In the genomic region with DNA sequence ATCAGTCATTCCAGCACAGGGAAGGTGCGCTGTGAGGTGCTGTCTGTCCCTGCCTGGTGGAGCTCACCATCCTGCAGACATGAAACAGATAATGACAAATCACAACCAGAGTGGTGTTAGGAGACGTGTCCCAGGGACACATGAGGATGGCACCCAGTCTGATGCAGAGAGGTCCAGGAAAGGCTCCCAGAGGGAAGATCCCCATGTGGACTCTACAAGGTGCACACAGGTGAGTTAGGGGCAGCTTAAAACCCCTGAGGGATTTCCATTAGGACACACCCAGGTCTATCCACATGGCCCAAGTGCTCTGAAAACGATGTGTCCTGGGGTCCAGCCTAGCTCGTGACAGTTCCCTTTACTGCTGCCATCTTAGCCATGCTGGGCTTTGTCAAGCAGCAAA, we compare ENCODE assay signal across 35 cellular contexts.
"Had no signal": no experiment of that assay in that cellular context is flagged by ENCODE, and none has a peak within 500 bp of the region (broad histone marks: within the 10 kb centered on the region; RNA-seq: fewer than 3 reads in every experiment).

No MANE protein-coding gene starts in this region.

- H3K4me3 ChIP-seq: body of pancreas, breast epithelium had no signal

- H3K36me3 Mint-ChIP-seq: activated CD4-positive, alpha-beta memory T cell treated with anti-CD3 and anti-CD28 coated beads for 36 hours; activated naive CD4-positive, alpha-beta T cell treated with anti-CD3 and anti-CD28 coated beads, Interleukin-2, amount 50 U/mL, for 24 hours; activated naive CD8-positive, alpha-beta T cell; activated naive CD8-positive, alpha-beta T cell treated with anti-CD3 and anti-CD28 coated beads, Interleukin-2, amount 10 ng/mL, durations not matched to agents 7 days and 5 days had no signal

- H3K4me1 Mint-ChIP-seq: activated naive CD8-positive, alpha-beta T cell treated with anti-CD3 and anti-CD28 coated beads, Interleukin-2, amount 10 ng/mL, durations not matched to agents 7 days and 5 days; activated T-helper 17 cell treated with anti-CD3 and anti-CD28 coated beads, Interleukin-2, amount 50 U/mL, for 72 hours had no signal

- H3K9me3 Mint-ChIP-seq: activated B cell treated with CpG ODN at 0.5 μM for 24 hours; activated CD4-positive, alpha-beta memory T cell treated with anti-CD3 and anti-CD28 coated beads for 36 hours; activated CD4-positive, alpha-beta T cell treated with anti-CD3 and anti-CD28 coated beads, Interleukin-2, amount 10 ng/mL, durations not matched to agents 24 days and 14 days; activated naive CD4-positive, alpha-beta T cell treated with anti-CD3 and anti-CD28 coated beads for 36 hours; activated naive CD4-positive, alpha-beta T cell treated with anti-CD3 and anti-CD28 coated beads, Interleukin-2, amount 50 U/mL, for 24 hours; activated naive CD8-positive, alpha-beta T cell treated with anti-CD3 and anti-CD28 coated beads, Interleukin-2, amount 50 U/mL, for 24 hours; activated T-helper 17 cell treated with anti-CD3 and anti-CD28 coated beads, Interleukin-2, amount 50 U/mL, for 72 hours; T-helper 1 cell treated with Interleukin-12 subunit alpha and Interleukin-12 subunit beta and Interleukin-4 antibody, amounts not matched to agents 30 μg/mL and 1 μg/mL, for 36 hours; T-helper 2 cell treated with Interferon-gamma antibody and Interleukin-4, amounts not matched to agents 5 μg/mL and 100 μg/mL, for 36 hours had no signal

- H3K4me1 ChIP-seq: body of pancreas, breast epithelium had no signal

- H3K27me3 ChIP-seq: body of pancreas, brain microvascular endothelial cell had no signal

- H3K27ac ChIP-seq: body of pancreas, brain microvascular endothelial cell, breast epithelium, VCaP had no signal

- H3K36me3 ChIP-seq: brain microvascular endothelial cell, breast epithelium had no signal

- ATAC-seq: activated CD8-positive, alpha-beta T cell treated with anti-CD3 and anti-CD28 coated beads for 36 hours; activated naive CD8-positive, alpha-beta T cell treated with anti-CD3 and anti-CD28 coated beads, Interleukin-2, amount 50 U/mL, for 24 hours; activated T-cell treated with anti-CD3 and anti-CD28 coated beads, Interleukin-2, amount 50 U/mL, for 4 hours; activated T-cell treated with anti-CD3 and anti-CD28 coated beads, Interleukin-2, amount 50 U/mL, for 72 hours; activated T-helper 17 cell treated with anti-CD3 and anti-CD28 coated beads, Interleukin-2, amount 50 U/mL, for 72 hours; body of pancreas had no signal

- H3K9me3 ChIP-seq: body of pancreas, breast epithelium had no signal

- DNase-seq: activated B cell treated with CpG ODN at 0.5 μM for 24 hours; activated CD4-positive, alpha-beta memory T cell treated with anti-CD3 and anti-CD28 coated beads for 36 hours; activated CD4-positive, alpha-beta T cell treated with anti-CD3 and anti-CD28 coated beads for 4 hours; activated CD4-positive, alpha-beta T cell treated with anti-CD3 and anti-CD28 coated beads, Interleukin-2, amount 10 ng/mL, durations not matched to agents 24 days and 14 days; activated CD4-positive, alpha-beta T cell treated with anti-CD3 and anti-CD28 coated beads, Interleukin-2, amount 50 U/mL, for 1 hour; activated CD4-positive, alpha-beta T cell treated with anti-CD3 and anti-CD28 coated beads, Interleukin-2, amount 50 U/mL, for 4 hours; activated CD4-positive, CD25-positive, alpha-beta regulatory T cell treated with anti-CD3 and anti-CD28 coated beads, Interleukin-2, amount 50 U/mL, for 72 hours; activated CD8-positive, alpha-beta memory T cell treated with anti-CD3 and anti-CD28 coated beads, Interleukin-2, amount 50 U/mL, for 4 hours; activated CD8-positive, alpha-beta T cell treated with anti-CD3 and anti-CD28 coated beads for 36 hours; activated effector memory CD4-positive, alpha-beta T cell treated with anti-CD3 and anti-CD28 coated beads, Interleukin-2, amount 50 U/mL, for 16 hours; activated gamma-delta T cell treated with Interleukin-2 at 50 U/mL for 16 hours; activated naive CD4-positive, alpha-beta T cell; activated naive CD4-positive, alpha-beta T cell treated with anti-CD3 and anti-CD28 coated beads for 36 hours; activated naive CD8-positive, alpha-beta T cell treated with anti-CD3 and anti-CD28 coated beads, Interleukin-2, amount 10 ng/mL, durations not matched to agents 7 days and 5 days; activated naive CD8-positive, alpha-beta T cell treated with anti-CD3 and anti-CD28 coated beads, Interleukin-2, amount 50 U/mL, for 24 hours; activated T-cell treated with anti-CD3 and anti-CD28 coated beads for 4 hours; activated T-cell treated with anti-CD3 and anti-CD28 coated beads, Interleukin-2, amount 50 U/mL, for 1 hour; activated T-cell treated with anti-CD3 and anti-CD28 coated beads, Interleukin-2, amount 50 U/mL, for 4 hours; activated T-cell treated with anti-CD3 and anti-CD28 coated beads, Interleukin-2, amount 50 U/mL, for 72 hours; amniotic stem cell; body of pancreas; brain microvascular endothelial cell; central memory CD4-positive, alpha-beta T cell; SW 1271; T-helper 1 cell; T-helper 2 cell; T-helper 9 cell had no signal

- H3K4me3 Mint-ChIP-seq: activated B cell treated with CpG ODN at 0.5 μM for 24 hours; activated CD4-positive, alpha-beta memory T cell treated with anti-CD3 and anti-CD28 coated beads for 36 hours; activated CD4-positive, alpha-beta T cell treated with anti-CD3 and anti-CD28 coated beads, Interleukin-2, amount 10 ng/mL, durations not matched to agents 24 days and 14 days; activated CD8-positive, alpha-beta T cell treated with anti-CD3 and anti-CD28 coated beads for 36 hours; activated naive CD4-positive, alpha-beta T cell treated with anti-CD3 and anti-CD28 coated beads for 36 hours; activated naive CD4-positive, alpha-beta T cell treated with anti-CD3 and anti-CD28 coated beads, Interleukin-2, amount 50 U/mL, for 24 hours; activated naive CD8-positive, alpha-beta T cell; activated naive CD8-positive, alpha-beta T cell treated with anti-CD3 and anti-CD28 coated beads, Interleukin-2, amount 10 ng/mL, durations not matched to agents 7 days and 5 days; activated naive CD8-positive, alpha-beta T cell treated with anti-CD3 and anti-CD28 coated beads, Interleukin-2, amount 50 U/mL, for 24 hours; activated T-cell treated with anti-CD3 and anti-CD28 coated beads, Interleukin-2, amount 50 U/mL, for 4 hours; activated T-cell treated with anti-CD3 and anti-CD28 coated beads, Interleukin-2, amount 50 U/mL, for 72 hours; activated T-helper 1 cell treated with anti-CD3 and anti-CD28 coated beads, Interleukin-12 subunit alpha, Interleukin-12 subunit beta, Interleukin-2, Interleukin-4 antibody, amounts not matched to agents 30 ng/mL and 10 ng/mL and 1 ng/mL, durations not matched to agents 14 hours and 24 hours and 36 hours; activated T-helper 17 cell treated with anti-CD3 and anti-CD28 coated beads, Interleukin-2, amount 50 U/mL, for 72 hours; T-helper 1 cell treated with Interleukin-12 subunit alpha and Interleukin-12 subunit beta and Interleukin-4 antibody, amounts not matched to agents 30 μg/mL and 1 μg/mL, for 36 hours; T-helper 2 cell treated with Interferon-gamma antibody and Interleukin-4, amounts not matched to agents 5 μg/mL and 100 μg/mL, for 36 hours had no signal

- H3K27ac Mint-ChIP-seq: activated B cell treated with CpG ODN at 0.5 μM for 24 hours; activated CD4-positive, alpha-beta memory T cell treated with anti-CD3 and anti-CD28 coated beads for 36 hours; activated CD4-positive, alpha-beta T cell treated with anti-CD3 and anti-CD28 coated beads, Interleukin-2, amount 10 ng/mL, durations not matched to agents 24 days and 14 days; activated CD8-positive, alpha-beta T cell treated with anti-CD3 and anti-CD28 coated beads for 36 hours; activated naive CD4-positive, alpha-beta T cell treated with anti-CD3 and anti-CD28 coated beads for 36 hours; activated naive CD4-positive, alpha-beta T cell treated with anti-CD3 and anti-CD28 coated beads, Interleukin-2, amount 50 U/mL, for 24 hours; activated naive CD8-positive, alpha-beta T cell; activated naive CD8-positive, alpha-beta T cell treated with anti-CD3 and anti-CD28 coated beads, Interleukin-2, amount 10 ng/mL, durations not matched to agents 7 days and 5 days; activated naive CD8-positive, alpha-beta T cell treated with anti-CD3 and anti-CD28 coated beads, Interleukin-2, amount 50 U/mL, for 24 hours; activated T-cell treated with anti-CD3 and anti-CD28 coated beads, Interleukin-2, amount 50 U/mL, for 72 hours; activated T-helper 1 cell treated with anti-CD3 and anti-CD28 coated beads, Interleukin-12 subunit alpha, Interleukin-12 subunit beta, Interleukin-2, Interleukin-4 antibody, amounts not matched to agents 30 ng/mL and 10 ng/mL and 1 ng/mL, durations not matched to agents 14 hours and 24 hours and 36 hours; activated T-helper 17 cell treated with anti-CD3 and anti-CD28 coated beads, Interleukin-2, amount 50 U/mL, for 72 hours; T-helper 1 cell treated with Interleukin-12 subunit alpha and Interleukin-12 subunit beta and Interleukin-4 antibody, amounts not matched to agents 30 μg/mL and 1 μg/mL, for 36 hours; T-helper 2 cell treated with Interferon-gamma antibody and Interleukin-4, amounts not matched to agents 5 μg/mL and 100 μg/mL, for 36 hours had no signal

- H3K27me3 Mint-ChIP-seq: activated CD4-positive, alpha-beta T cell treated with anti-CD3 and anti-CD28 coated beads, Interleukin-2, amount 10 ng/mL, durations not matched to agents 24 days and 14 days; activated naive CD8-positive, alpha-beta T cell; activated naive CD8-positive, alpha-beta T cell treated with anti-CD3 and anti-CD28 coated beads, Interleukin-2, amount 10 ng/mL, durations not matched to agents 7 days and 5 days had no signal
